In the genomic region with DNA sequence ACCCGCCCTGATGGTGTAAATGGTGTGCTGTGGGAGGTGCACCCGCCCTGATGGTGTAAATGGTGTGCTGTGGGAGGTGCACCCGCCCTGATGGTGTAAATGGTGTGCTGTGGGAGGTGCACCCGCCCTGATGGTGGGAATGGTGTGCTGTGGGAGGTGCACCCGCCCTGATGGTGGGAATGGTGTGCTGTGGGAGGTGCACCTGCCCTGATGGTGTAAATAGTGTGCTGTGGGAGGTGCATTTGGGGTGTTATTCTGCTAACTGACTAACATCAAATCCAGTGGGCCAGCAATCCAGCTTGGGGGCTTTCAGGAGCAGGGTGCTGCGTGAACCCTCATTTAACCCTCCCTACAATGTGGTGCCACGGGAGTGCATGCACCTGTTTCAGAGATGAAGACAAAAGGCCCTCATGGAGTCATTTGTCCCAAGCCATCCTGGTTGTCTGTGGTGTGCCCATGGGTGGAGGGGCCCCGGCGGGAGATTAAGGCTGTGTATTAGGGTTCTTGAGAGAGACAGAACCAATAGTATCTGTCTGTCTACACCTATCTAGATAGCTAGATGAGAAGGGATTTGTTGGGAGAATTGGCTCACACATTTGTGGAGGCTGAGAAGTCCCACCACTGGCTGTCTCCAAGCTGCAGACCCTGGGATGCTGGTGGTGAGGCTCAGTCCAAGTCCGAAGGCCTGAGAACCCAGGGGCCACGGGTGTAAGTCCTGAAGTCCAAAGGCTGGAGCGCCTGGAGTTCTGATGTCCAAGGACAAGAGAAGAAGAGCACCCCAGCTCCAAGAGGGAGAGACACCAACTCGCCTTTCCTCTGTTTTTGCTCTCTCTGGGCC, we compare ENCODE assay signal across 23 cellular contexts. TPM values are rescaled to one million over a fixed set of nuclear protein-coding genes. Genes with fewer than 3 reads are reported as not detected.
DNase-seq lines count a peak whose midpoint lies in the region; ATAC-seq, FAIRE-seq and TF ChIP-seq lines count a peak whose summit lies in the region.
"Had no signal": no experiment of that assay in that cellular context is flagged by ENCODE, and none has a peak within 500 bp of the region (broad histone marks: within the 10 kb centered on the region; RNA-seq: fewer than 3 reads in every experiment).

No MANE protein-coding gene starts in this region.

- peaks cover 3% of the 10 kb centered on the region for H3K4me1 Mint-ChIP-seq in activated CD8-positive, alpha-beta memory T cell treated with anti-CD3 and anti-CD28 coated beads, Interleukin-2, amount 10 ng/mL, durations not matched to agents 7 days and 5 days
- H3K4me1 Mint-ChIP-seq in endodermal cell = peaks cover 7% of the 10 kb centered on the region
- H3K4me1 Mint-ChIP-seq: CD8-positive, alpha-beta memory T cell had no signal

- no peak overlapping the region for H3K4me3 ChIP-seq in endodermal cell (ENCODE audit: low read length)
- H3K4me3 ChIP-seq in osteoblast (ENCODE audit: insufficient read depth, low read length) = no peak overlapping the region
- no peak overlapping the region for H3K4me3 ChIP-seq in WERI-Rb-1 (ENCODE audit: low read depth, low read length)
- H3K4me3 ChIP-seq: GM23338 had no signal

- FAIRE-seq in RCC 7860 (lab: Jason Lieb, UNC) = no peak
- FAIRE-seq: A204.1, G401.6, GM12891, H54 had no signal

- no peaks in the 10 kb centered on the region for H3K36me3 Mint-ChIP-seq in activated CD8-positive, alpha-beta memory T cell treated with anti-CD3 and anti-CD28 coated beads, Interleukin-2, amount 10 ng/mL, durations not matched to agents 7 days and 5 days
- peaks cover 4% of the 10 kb centered on the region for H3K36me3 Mint-ChIP-seq in endodermal cell (ENCODE audit: low read depth)

- H3K27ac ChIP-seq in endodermal cell (ENCODE audit: low read depth, low read length) (no peak overlapping the region), osteoblast (ENCODE audit: low read depth, low read length) (no peak overlapping the region), WERI-Rb-1 (no peak overlapping the region)
- H3K27ac ChIP-seq: HL-60 had no signal

- H3K9ac ChIP-seq in endodermal cell (ENCODE audit: extremely low read depth, low read length, poor library complexity, severe bottlenecking) = no peak overlapping the region

- peaks cover 5% of the 10 kb centered on the region for H3K4me1 ChIP-seq in endodermal cell (ENCODE audit: control insufficient read depth, insufficient read depth, low read length)
- H3K4me1 ChIP-seq in osteoblast (ENCODE audit: insufficient read depth, low read length) = no peaks in the 10 kb centered on the region
- H3K4me1 ChIP-seq: BE2C had no signal

- H3K27ac Mint-ChIP-seq in activated CD8-positive, alpha-beta memory T cell treated with anti-CD3 and anti-CD28 coated beads, Interleukin-2, amount 10 ng/mL, durations not matched to agents 7 days and 5 days = no peak overlapping the region
- no peak overlapping the region for H3K27ac Mint-ChIP-seq in endodermal cell
- H3K27ac Mint-ChIP-seq: CD4-positive, CD25-positive, alpha-beta regulatory T cell; GM23338; HFFc6 had no signal

- H3K79me2 ChIP-seq in osteoblast (ENCODE audit: insufficient read depth, low read length) = no peaks in the 10 kb centered on the region

- H3K9me3 ChIP-seq in endodermal cell (ENCODE audit: control insufficient read depth, low read length) = no peaks in the 10 kb centered on the region
- no peaks in the 10 kb centered on the region for H3K9me3 ChIP-seq in osteoblast (ENCODE audit: low read depth, low read length)
- no peaks in the 10 kb centered on the region for H3K9me3 ChIP-seq in WERI-Rb-1 (ENCODE audit: severe bottlenecking)
- H3K9me3 ChIP-seq: BE2C had no signal

- H4K20me1 ChIP-seq in osteoblast (ENCODE audit: insufficient read depth, low read length) = no peaks in the 10 kb centered on the region

- no peaks in the 10 kb centered on the region for H3K27me3 ChIP-seq in endodermal cell (ENCODE audit: control insufficient read depth, insufficient read depth, low read length, poor library complexity, severe bottlenecking)
- H3K27me3 ChIP-seq in osteoblast (ENCODE audit: insufficient read depth, low read length) = peaks cover 4% of the 10 kb centered on the region
- H3K27me3 ChIP-seq in WERI-Rb-1 (ENCODE audit: insufficient read depth, low read depth, severe bottlenecking) = no peaks in the 10 kb centered on the region
- H3K27me3 ChIP-seq: BE2C had no signal

- H3K27me3 Mint-ChIP-seq in activated CD8-positive, alpha-beta memory T cell treated with anti-CD3 and anti-CD28 coated beads, Interleukin-2, amount 10 ng/mL, durations not matched to agents 7 days and 5 days = peaks cover under 1% of the 10 kb centered on the region
- peaks cover 4% of the 10 kb centered on the region for H3K27me3 Mint-ChIP-seq in endodermal cell (ENCODE audit: insufficient read depth)

- H3K36me3 ChIP-seq in endodermal cell (ENCODE audit: control insufficient read depth, insufficient read depth, low read length) (no peaks in the 10 kb centered on the region), osteoblast (ENCODE audit: insufficient read depth, low read length) (no peaks in the 10 kb centered on the region), WERI-Rb-1 (no peaks in the 10 kb centered on the region)
- H3K36me3 ChIP-seq: BE2C had no signal

- H3K4me2 ChIP-seq in osteoblast (ENCODE audit: insufficient read depth, low read length) = no peak overlapping the region
- H3K4me2 ChIP-seq: GM23338 had no signal

- H3K9me3 Mint-ChIP-seq in activated CD8-positive, alpha-beta memory T cell treated with anti-CD3 and anti-CD28 coated beads, Interleukin-2, amount 10 ng/mL, durations not matched to agents 7 days and 5 days (ENCODE audit: low read depth) = no peaks in the 10 kb centered on the region
- H3K9me3 Mint-ChIP-seq in endodermal cell = no peaks in the 10 kb centered on the region
- H3K9me3 Mint-ChIP-seq: CD4-positive, CD25-positive, alpha-beta regulatory T cell; CD8-positive, alpha-beta memory T cell; GM23338; HFFc6 had no signal

- no peak for ATAC-seq in activated CD8-positive, alpha-beta memory T cell treated with anti-CD3 and anti-CD28 coated beads, Interleukin-2, amount 10 ng/mL, durations not matched to agents 7 days and 5 days
- ATAC-seq: GM23338 had no signal

- H2AFZ ChIP-seq in osteoblast (ENCODE audit: low read length) = no peak overlapping the region
- H2AFZ ChIP-seq: GM23338 had no signal

- CTCF ChIA-PET in activated CD8-positive, alpha-beta memory T cell treated with anti-CD3 and anti-CD28 coated beads, Interleukin-2, amount 10 ng/mL, durations not matched to agents 7 days and 5 days (lab: Charles Lee) = no interaction called here

- peak; percentile 36 for DNase-seq in activated CD8-positive, alpha-beta memory T cell treated with anti-CD3 and anti-CD28 coated beads, Interleukin-2, amount 10 ng/mL, durations not matched to agents 7 days and 5 days
- peak; percentile 34 for DNase-seq in endodermal cell
- DNase-seq in osteoblast (ENCODE audit: insufficient read length, low spot score, missing footprints) = peak; percentile 3
- DNase-seq in activated naive CD4-positive, alpha-beta T cell treated with anti-CD3 and anti-CD28 coated beads, Interleukin-2, amount 50 U/mL, for 16 hours = no peak
- no peak for DNase-seq in WERI-Rb-1
- no peak for DNase-seq in RCC 7860 (ENCODE audit: low spot score)
- DNase-seq: ACHN; BE2C; C1 segment of cervical spinal cord; CD4-positive, CD25-positive, alpha-beta regulatory T cell; CD8-positive, alpha-beta memory T cell; COR-L47; DMS 273 treated with DMSO at 0.1 percent for 48 hours; DMS53; HCEC 1CT; HFFc6; IMR-90 had no signal

- TF ChIP-seq CTCF in endodermal cell (conservative IDR thresholded peaks at IDR 0.05) (no peak), osteoblast (IDR thresholded peaks at IDR 0.05; ENCODE audit: extremely low read depth, low read depth, low read length) (no peak), WERI-Rb-1 (IDR thresholded peaks at IDR 0.05; ENCODE audit: low read depth, low read length) (no peak)

- no peak overlapping the region for H3K4me3 Mint-ChIP-seq in activated CD8-positive, alpha-beta memory T cell treated with anti-CD3 and anti-CD28 coated beads, Interleukin-2, amount 10 ng/mL, durations not matched to agents 7 days and 5 days
- H3K4me3 Mint-ChIP-seq in endodermal cell = no peak overlapping the region
- H3K4me3 Mint-ChIP-seq: CD4-positive, CD25-positive, alpha-beta regulatory T cell; CD8-positive, alpha-beta memory T cell; GM23338; HFFc6 had no signal

- 95 to 100% methylated on average over 1 to 9 of the region's 13 CpGs for WGBS in endodermal cell (ENCODE audit: insufficient coverage in 1 of 2, insufficient read length in 1 of 2), 2 experiments

RNA-seq across cellular contexts. Expression of a gene that starts 39.2 kb away (rescaled TPM):
- 10 to 100 TPM; 10.3 to 14.1 TPM for total RNA-seq in activated CD8-positive, alpha-beta memory T cell treated with anti-CD3 and anti-CD28 coated beads, Interleukin-2, amount 10 ng/mL, durations not matched to agents 7 days and 5 days
- total RNA-seq in endodermal cell = 10 to 100 TPM; 10.8 to 11.7 TPM
- 9.6 TPM for polyA plus RNA-seq in endodermal cell (2013, experiment 1 of 2)
- polyA plus RNA-seq in endodermal cell (2013, experiment 2 of 2) = 7.7 TPM
- 5.6 and 6.2 TPM in 2 replicates for total RNA-seq in osteoblast

Comparison
In these comparisons a context has a peak if more than half of its experiments do, and no peak if none do; other contexts are left out.
1. DNase-seq: peak in activated CD8-positive, alpha-beta memory T cell treated with anti-CD3 and anti-CD28 coated beads, Interleukin-2, amount 10 ng/mL, durations not matched to agents 7 days and 5 days (single experiment), endodermal cell (single experiment) and osteoblast (single experiment); none in activated naive CD4-positive, alpha-beta T cell treated with anti-CD3 and anti-CD28 coated beads, Interleukin-2, amount 50 U/mL, for 16 hours (single experiment), WERI-Rb-1 (single experiment) and RCC 7860 (single experiment).